ENCODE assay signal across 25 cellular contexts in the genomic region with DNA sequence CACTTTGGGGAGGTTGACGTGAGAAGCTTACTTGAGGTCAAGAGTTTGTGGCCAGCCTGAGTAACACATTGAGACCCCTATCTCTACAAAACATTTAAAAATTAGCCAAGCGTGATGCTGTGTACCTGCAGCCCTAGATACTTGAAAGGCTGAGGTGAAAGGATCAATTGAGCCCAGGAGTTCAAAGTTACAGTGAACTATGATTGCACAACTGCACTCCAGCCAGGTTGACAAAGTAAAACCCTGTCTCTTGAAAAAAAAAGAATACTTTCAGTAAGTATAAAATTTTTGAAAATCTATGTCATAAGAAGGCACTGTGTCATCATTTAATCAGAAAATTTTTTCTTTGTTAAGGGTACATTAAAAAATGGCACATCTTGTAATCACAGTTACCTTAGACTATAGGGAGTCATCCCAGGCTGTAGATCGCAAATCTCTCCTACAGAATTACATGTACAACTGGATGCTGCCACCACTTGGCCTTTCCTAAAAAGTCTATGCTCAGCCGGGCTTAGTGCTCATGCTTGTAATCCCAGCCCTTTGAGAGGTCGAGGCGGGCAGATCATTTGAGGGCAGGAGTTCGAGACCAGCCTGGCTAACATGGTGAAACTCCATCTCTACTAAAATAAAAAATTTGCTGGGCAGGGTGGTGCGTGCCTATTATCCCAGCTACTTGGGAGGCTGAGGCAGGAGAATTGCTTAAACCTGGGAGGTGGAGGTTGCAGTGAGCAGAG. TPM values are rescaled to one million over a fixed set of nuclear protein-coding genes. Genes with fewer than 3 reads are reported as not detected.
A peak's percentile ranks its signal among the peaks of the same experiment; 100 is the strongest.
DNase-seq lines count a peak whose midpoint lies in the region; ATAC-seq and TF ChIP-seq lines count a peak whose summit lies in the region.
"Had no signal": no experiment of that assay in that cellular context is flagged by ENCODE, and none has a peak within 500 bp of the region (broad histone marks: within the 10 kb centered on the region; RNA-seq: fewer than 3 reads in every experiment).

No MANE protein-coding gene starts in this region.

- no peaks in the 10 kb centered on the region for H3K27me3 ChIP-seq in WERI-Rb-1 (ENCODE audit: insufficient read depth, low read depth, severe bottlenecking)
- H3K27me3 ChIP-seq: breast epithelium had no signal

- no peaks in the 10 kb centered on the region for H3K36me3 ChIP-seq in WERI-Rb-1
- H3K36me3 ChIP-seq: breast epithelium, prostate gland, stomach had no signal

- H3K9me3 ChIP-seq in WERI-Rb-1 (ENCODE audit: severe bottlenecking): peaks cover 3% of the 10 kb centered on the region
- H3K9me3 ChIP-seq: breast epithelium, prostate gland, stomach had no signal

- TF ChIP-seq CTCF in WERI-Rb-1 (IDR thresholded peaks at IDR 0.05; ENCODE audit: low read depth, low read length): 0 out of 2 replicates have a peak, but pooled peaks have one; percentile 11
- no peak for TF ChIP-seq CTCF in foreskin fibroblast (IDR thresholded peaks at IDR 0.05; ENCODE audit: low read depth, low read length)

- ATAC-seq in GM18909 (IDR thresholded peaks at IDR 0.05; ENCODE audit: poor library complexity, unreplicated experiment) (peak; percentile 71), HG03135 (IDR thresholded peaks at IDR 0.05; ENCODE audit: unreplicated experiment) (peak; percentile 48), GM19452 (IDR thresholded peaks at IDR 0.05; ENCODE audit: unreplicated experiment) (no peak)
- ATAC-seq: natural killer cell treated with Interleukin-12 subunit alpha and Interleukin-12 subunit beta and Interleukin-15 and Interleukin-18, amount 100 ng/mL, for 72 hours; T-cell had no signal

- no peak overlapping the region for H3K27ac ChIP-seq in WERI-Rb-1
- H3K27ac ChIP-seq: breast epithelium, prostate gland, skin epidermis, stomach had no signal

- H3K4me3 ChIP-seq in WERI-Rb-1 (ENCODE audit: low read depth, low read length) (no peak overlapping the region), foreskin fibroblast (ENCODE audit: low read depth in 1 of 2, low read length in 2 of 2) (no peak overlapping the region)
- H3K4me3 ChIP-seq: breast epithelium, prostate gland, skin epidermis, stomach had no signal

- DNase-seq in WERI-Rb-1: peak; percentile 32
- peak; percentile 20 for DNase-seq in mucosa of gallbladder (ENCODE audit: low spot score)
- no peak for DNase-seq in foreskin fibroblast
- no peak for DNase-seq in DMS153 treated with DMSO at 0.1 percent for 48 hours (lab: John Stamatoyannopoulos, UW; ENCODE audit: unreplicated experiment)
- no peak for DNase-seq in NCI-H446 treated with DMSO at 0.1 percent for 48 hours (lab: John Stamatoyannopoulos, UW)
- DNase-seq: activated CD4-positive, alpha-beta T cell treated with anti-CD3 and anti-CD28 coated beads, Interleukin-2, amount 50 U/mL, for 4 hours; activated effector memory CD4-positive, alpha-beta T cell treated with anti-CD3 and anti-CD28 coated beads, Interleukin-2, amount 50 U/mL, for 16 hours; CD8-positive, alpha-beta memory T cell; cortex of kidney; MV-4-11; NCI-H2029 treated with DMSO at 0.1 percent for 48 hours; NCI-H446; SHP77; stimulated activated CD4-positive, alpha-beta T cell treated with anti-CD3 and anti-CD28 coated beads, Interleukin-2, amount 100 ng/mL, for 48 hours; stomach; T-cell; trophoblast cell had no signal

RNA-seq across cellular contexts. Expression of a gene that starts 17.0 kb away (rescaled TPM):
- 35.1 TPM for total RNA-seq in mucosa of gallbladder

RNA-seq across cellular contexts. Expression of a gene that starts 27.8 kb away (rescaled TPM):
- total RNA-seq in mucosa of gallbladder: 33.8 TPM
- total RNA-seq: CD8-positive, alpha-beta memory T cell; mesenteric fat pad; natural killer cell treated with Interleukin-12 subunit alpha and Interleukin-12 subunit beta and Interleukin-15 and Interleukin-18, amount 100 ng/mL, for 72 hours had no signal

Comparison
In these comparisons a context has a peak if more than half of its experiments do, and no peak if none do; other contexts are left out.
1. DNase-seq: peak in WERI-Rb-1 (single experiment) and mucosa of gallbladder (single experiment); none in foreskin fibroblast (0 of 2), DMS153 treated with DMSO at 0.1 percent for 48 hours (single experiment) and NCI-H446 treated with DMSO at 0.1 percent for 48 hours (single experiment).